In the genomic region with DNA sequence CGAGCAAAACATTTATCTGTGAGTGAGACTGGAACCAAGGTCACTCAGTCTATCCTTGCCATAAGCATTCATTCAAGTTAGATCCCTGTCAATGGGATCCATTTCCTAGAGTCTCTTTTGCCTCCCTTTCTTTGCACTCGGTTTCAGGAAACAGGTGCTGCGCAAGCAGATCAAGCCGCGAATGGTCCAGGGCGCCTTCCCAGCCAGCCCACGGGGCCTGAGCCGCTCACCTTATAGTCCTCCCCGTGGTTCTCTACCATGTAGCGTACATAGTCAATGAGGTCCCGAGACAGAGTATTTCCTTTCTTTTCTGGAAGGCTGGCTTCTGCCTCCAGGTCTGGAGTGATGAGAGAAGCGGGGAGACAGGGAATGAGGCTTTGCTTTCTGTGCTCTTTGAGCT, we compare ENCODE assay signal across 24 cellular contexts. TPM values are rescaled to one million over a fixed set of nuclear protein-coding genes. Genes with fewer than 3 reads are reported as not detected.
DNase-seq lines count a peak whose midpoint lies in the region; ATAC-seq, FAIRE-seq and TF ChIP-seq lines count a peak whose summit lies in the region.
"Had no signal": no experiment of that assay in that cellular context is flagged by ENCODE, and none has a peak within 500 bp of the region (broad histone marks: within the 10 kb centered on the region; RNA-seq: fewer than 3 reads in every experiment).

No MANE protein-coding gene starts in this region.

- WGBS in K562 (ENCODE audit: insufficient coverage, low coverage, missing lambda C conversion rate): 97% methylated on average over 12 of the region's 12 CpGs

- no peaks in the 10 kb centered on the region for H3K9me1 ChIP-seq in K562 (ENCODE audit: control insufficient read depth, insufficient read depth, low read length)

- H3K9me3 ChIP-seq in K562 (replicated peaks; ENCODE audit: control insufficient read depth, insufficient read depth, low read depth, low read length): no peaks in the 10 kb centered on the region
- H3K9me3 ChIP-seq in gastrocnemius medialis: no peaks in the 10 kb centered on the region
- H3K9me3 ChIP-seq: BE2C had no signal

- ATAC-seq in activated naive CD4-positive, alpha-beta T cell treated with anti-CD3 and anti-CD28 coated beads, Interleukin-2, amount 50 U/mL, for 72 hours: no peak
- ATAC-seq in K562 (no peak), gastrocnemius medialis (no peak)
- ATAC-seq: Right ventricle myocardium inferior had no signal

- TF ChIP-seq POLR2A in K562 (conservative IDR thresholded peaks at IDR 0.05) (no peak; the same call in 1 of the 2 replicates), gastrocnemius medialis (IDR thresholded peaks at IDR 0.05) (no peak)

- peak overlapping the region; percentile 57 to 79 for H3K27ac Mint-ChIP-seq in activated naive CD4-positive, alpha-beta T cell treated with anti-CD3 and anti-CD28 coated beads, Interleukin-2, amount 50 U/mL, for 72 hours
- H3K27ac Mint-ChIP-seq: CD4-positive, alpha-beta T cell had no signal

- peak overlapping the region; percentile 11 for H3K27ac ChIP-seq in RWPE1
- no peak overlapping the region for H3K27ac ChIP-seq in K562 (ENCODE audit: extremely low read depth, low read depth, low read length)
- peak overlapping the region; percentile 92 to 98 (median 96) for H3K27ac ChIP-seq in gastrocnemius medialis

- peaks cover 47% of the 10 kb centered on the region for H3K79me2 ChIP-seq in K562 (ENCODE audit: control insufficient read depth, insufficient read depth, low read length)

- H3K9ac ChIP-seq in K562 (ENCODE audit: insufficient read depth in 1 of 2, low read depth in 2 of 2, low read length in 2 of 2): peak overlapping the region in 1 of 2 experiments; percentile 6; a peak in 1 of 4 replicates

- in situ Hi-C loops in K562 (cut with MboI): no loop called here
- in situ Hi-C loops in gastrocnemius medialis (cut with MboI; ENCODE audit: low sequenced_read_pairs in 4 of 4): no loop called here

- H3K4me3 ChIP-seq in K562 (no peak overlapping the region), gastrocnemius medialis (no peak overlapping the region)

- POLR2A ChIA-PET in RWPE1 (lab: Yijun Ruan, JAX; ENCODE audit: low non-redundant PET): no interaction called here
- POLR2A ChIA-PET in K562 (lab: Yijun Ruan, JAX): interaction anchor here (0.6 to 2.2 kb wide), 4 partner anchors 9 to 176 kb away, joined by 3 to 12 read pairs (median 4); no protein-coding TSS in a partner anchor

- CTCF ChIA-PET in RWPE1 (lab: Yijun Ruan, JAX): no interaction called here
- CTCF ChIA-PET in K562 (lab: Yijun Ruan, JAX; ENCODE audit: low intra/inter-chr PET ratio): no interaction called here

- TF ChIP-seq CTCF in RWPE1 (conservative IDR thresholded peaks at IDR 0.05; ENCODE audit: low read depth) (no peak), K562 (IDR thresholded peaks at IDR 0.05 in 2 of 3, conservative IDR thresholded peaks at IDR 0.05 in 1 of 3; ENCODE audit: insufficient read depth in 2 of 3, low read depth in 1 of 3, low read length in 3 of 3) (no peak), gastrocnemius medialis (IDR thresholded peaks at IDR 0.05 in 4 of 5, conservative IDR thresholded peaks at IDR 0.05 in 1 of 5) (no peak)

- peaks cover 74% of the 10 kb centered on the region for H3K36me3 ChIP-seq in K562 (ENCODE audit: control insufficient read depth, insufficient read depth, low read length)
- peaks cover 0 to 38% of the 10 kb centered on the region in 2 donors for H3K36me3 ChIP-seq in gastrocnemius medialis

- no peak overlapping the region for H3K4me2 ChIP-seq in K562 (ENCODE audit: insufficient read depth, low read length)

- no peak for TF ChIP-seq RAD21 in K562 (CRISPR knock-in tag; conservative IDR thresholded peaks at IDR 0.05 in 1 of 2, IDR thresholded peaks at IDR 0.05 in 1 of 2)

- H3K4me1 ChIP-seq in K562 (replicated peaks in 1 of 2; ENCODE audit: control insufficient read depth in 2 of 2, insufficient read depth in 2 of 2, low read length in 2 of 2): peaks cover 6 to 13% of the 10 kb centered on the region in 2 experiments; a peak in 4 of 5 replicates
- H3K4me1 ChIP-seq in gastrocnemius medialis: peaks cover 50 to 63% of the 10 kb centered on the region in 2 donors
- H3K4me1 ChIP-seq: BE2C had no signal

- no peaks in the 10 kb centered on the region for H3K9me3 Mint-ChIP-seq in activated naive CD4-positive, alpha-beta T cell treated with anti-CD3 and anti-CD28 coated beads, Interleukin-2, amount 50 U/mL, for 72 hours
- H3K9me3 Mint-ChIP-seq: CD4-positive, alpha-beta T cell; IgD-negative memory B cell had no signal

- BruUV-seq in K562 (replicated peaks; lab: Mats Ljungman, UMichigan): no TSS peak

- no peaks in the 10 kb centered on the region; the same call in 1 of the 2 replicates for H4K20me1 ChIP-seq in K562 (replicated peaks; ENCODE audit: control insufficient read depth, insufficient read depth, low read length)

- no peak for TF ChIP-seq EP300 in K562 (IDR thresholded peaks at IDR 0.05; ENCODE audit: low read length)

- H3K27me3 ChIP-seq in K562 (ENCODE audit: control insufficient read depth in 2 of 2, insufficient read depth in 2 of 2, low read length in 2 of 2) (no peaks in the 10 kb centered on the region), gastrocnemius medialis (no peaks in the 10 kb centered on the region)
- H3K27me3 ChIP-seq: BE2C had no signal

- DNase-seq in activated naive CD4-positive, alpha-beta T cell treated with anti-CD3 and anti-CD28 coated beads, Interleukin-2, amount 50 U/mL, for 72 hours (ENCODE audit: low spot score in 2 of 2): no peak
- no peak for DNase-seq in activated naive CD4-positive, alpha-beta T cell (lab: John Stamatoyannopoulos, UW)
- DNase-seq in RWPE1 (ENCODE audit: low spot score) (no peak), K562 (ENCODE audit: extremely low read depth in 1 of 4, low spot score in 3 of 4) (no peak), gastrocnemius medialis (no peak), kidney tubule cell (ENCODE audit: low spot score) (no peak), pons (ENCODE audit: low spot score) (no peak), head of caudate nucleus (no peak)
- DNase-seq: BE2C; CD4-positive, alpha-beta T cell; DND-41; Karpas-422; MV-4-11; NCI-H1105 treated with DMSO at 0.1 percent for 48 hours; NCI-H2029 treated with DMSO at 0.1 percent for 48 hours; NCI-H345; NCI-H524; NCI-H82; OCI-M1 had no signal

- H3K36me3 Mint-ChIP-seq in activated naive CD4-positive, alpha-beta T cell treated with anti-CD3 and anti-CD28 coated beads, Interleukin-2, amount 50 U/mL, for 72 hours: peaks cover 45 to 74% of the 10 kb centered on the region in 2 donors

- H2AFZ ChIP-seq in K562 (ENCODE audit: low read depth, low read length): no peak overlapping the region

- FAIRE-seq in K562 (lab: Jason Lieb, UNC): no peak
- FAIRE-seq: GM12891, H54, RCC 7860 had no signal

- intact Hi-C loops in K562 (cut with micrococcal nuclease) (no loop called here), gastrocnemius medialis (cut with DNase I; ENCODE audit: low total_unique reads) (loop anchor here (10.0 kb wide), 3 partner anchors 260 to 1160 kb away; a partner anchor contains a TSS), head of caudate nucleus (cut with DNase I) (no loop called here)

RNA-seq across cellular contexts. Expression of a gene that starts 3.4 kb away (rescaled TPM):
- 10 to 100 TPM; 42.1 to 67.7 TPM for total RNA-seq in activated naive CD4-positive, alpha-beta T cell treated with anti-CD3 and anti-CD28 coated beads, Interleukin-2, amount 50 U/mL, for 72 hours
- total RNA-seq in K562 (2011; cell fraction: chromatin; rRNA removed; ENCODE audit: low replicate concordance): 76.0 and 149 TPM in 2 replicates
- total RNA-seq in K562 (2011; cell fraction: nucleolus; rRNA removed): 135 and 143 TPM in 2 replicates
- total RNA-seq in K562 (2011; cell fraction: nucleoplasm; rRNA removed): 111 and 128 TPM in 2 replicates
- total RNA-seq in K562 (2014; rRNA removed): 92.5 and 116 TPM in 2 replicates
- 80.3 and 98.2 TPM in 2 replicates for total RNA-seq in K562 (2014; rRNA removed; fragmentation: Illumina TruSeq; extraction: Trizol)
- 143 and 148 TPM in 2 replicates for total RNA-seq in K562 (2015; rRNA removed; fragmentation: Illumina TruSeq; extraction: Trizol)
- 116 and 120 TPM in 2 replicates for total RNA-seq in K562 (2021)
- polyA plus RNA-seq in K562 (2011; rRNA removed): 121 and 136 TPM in 2 replicates
- 104 and 115 TPM in 2 replicates for polyA plus RNA-seq in K562 (2011; cell fraction: cytosol; rRNA removed)
- polyA plus RNA-seq in K562 (2011; cell fraction: nucleus; rRNA removed): 133 and 168 TPM in 2 replicates
- polyA plus RNA-seq in K562 (2012): 49.6 and 125 TPM in 2 replicates
- polyA plus RNA-seq in K562 (2014; fragmentation: Illumina TruSeq; extraction: Trizol): 161 and 166 TPM in 2 replicates
- polyA plus RNA-seq in K562 (2014; fragmentation: Nextera tagmentation; extraction: Ambion mirVana): 100 to 1,000 TPM; 183 to 342 TPM
- polyA plus RNA-seq in K562 (2014; rRNA removed): 174 and 221 TPM in 2 replicates
- polyA minus RNA-seq in K562 (2011; rRNA and poly(A)+ RNA removed): 60.7 and 71.9 TPM in 2 replicates
- 42.1 and 58.9 TPM in 2 replicates for polyA minus RNA-seq in K562 (2011; cell fraction: cytosol; rRNA and poly(A)+ RNA removed)
- polyA minus RNA-seq in K562 (2011; cell fraction: nucleus; rRNA and poly(A)+ RNA removed): 83.7 and 100 TPM in 2 replicates
- 10 to 100 TPM; 21.6 to 43.5 (median 33.9) TPM for total RNA-seq in gastrocnemius medialis

RNA-seq across cellular contexts. Expression of a gene that starts 3.6 kb away (rescaled TPM):
- total RNA-seq in activated naive CD4-positive, alpha-beta T cell treated with anti-CD3 and anti-CD28 coated beads, Interleukin-2, amount 50 U/mL, for 72 hours: 100 to 1,000 TPM; 120 to 154 TPM
- 8.9 and 23.0 TPM in 2 replicates for total RNA-seq in K562 (2011; cell fraction: chromatin; rRNA removed; ENCODE audit: low replicate concordance)
- total RNA-seq in K562 (2011; cell fraction: nucleolus; rRNA removed): 31.7 and 39.2 TPM in 2 replicates
- total RNA-seq in K562 (2011; cell fraction: nucleoplasm; rRNA removed): 38.3 and 59.1 TPM in 2 replicates
- total RNA-seq in K562 (2014; rRNA removed) (193 and 230 TPM in 2 replicates), K562 (2014; rRNA removed; fragmentation: Illumina TruSeq; extraction: Trizol) (86.1 and 94.7 TPM in 2 replicates), K562 (2015; rRNA removed; fragmentation: Illumina TruSeq; extraction: Trizol) (161 and 163 TPM in 2 replicates), K562 (2021) (150 and 154 TPM in 2 replicates), gastrocnemius medialis (100 to 1,000 TPM; 189 to 274 (median 229) TPM)
- polyA plus RNA-seq in K562 (2011; rRNA removed) (121 and 166 TPM in 2 replicates), K562 (2014; fragmentation: Illumina TruSeq; extraction: Trizol) (144 and 249 TPM in 2 replicates), K562 (2014; fragmentation: Nextera tagmentation; extraction: Ambion mirVana) (100 to 1,000 TPM; 232 to 235 TPM), K562 (2014; rRNA removed) (264 and 272 TPM in 2 replicates)
- polyA plus RNA-seq in K562 (2011; cell fraction: cytosol; rRNA removed): 306 and 470 TPM in 2 replicates
- polyA plus RNA-seq in K562 (2011; cell fraction: nucleus; rRNA removed): 70.5 and 75.2 TPM in 2 replicates
- polyA plus RNA-seq in K562 (2012): 187 and 315 TPM in 2 replicates
- polyA minus RNA-seq in K562 (2011; rRNA and poly(A)+ RNA removed): 38.5 and 45.4 TPM in 2 replicates
- 64.4 and 107 TPM in 2 replicates for polyA minus RNA-seq in K562 (2011; cell fraction: cytosol; rRNA and poly(A)+ RNA removed)
- 21.5 and 40.7 TPM in 2 replicates for polyA minus RNA-seq in K562 (2011; cell fraction: nucleus; rRNA and poly(A)+ RNA removed)

RNA-seq across cellular contexts. Expression of a gene that starts 19.7 kb away (rescaled TPM):
- 10 to 100 TPM in 1 of 2 donors, 1 to 10 TPM in 1; 3.1 to 19.1 TPM for total RNA-seq in activated naive CD4-positive, alpha-beta T cell treated with anti-CD3 and anti-CD28 coated beads, Interleukin-2, amount 50 U/mL, for 72 hours
- total RNA-seq in K562 (2011; cell fraction: chromatin; rRNA removed; ENCODE audit: low replicate concordance): 0.05 and 0.53 TPM in 2 replicates
- total RNA-seq in K562 (2011; cell fraction: nucleolus; rRNA removed): not detected in 2 replicates
- 0.07 and 0.08 TPM in 2 replicates for total RNA-seq in K562 (2011; cell fraction: nucleoplasm; rRNA removed)
- 2.0 TPM in 1 of 2 replicates, not detected in the other for total RNA-seq in K562 (2014; rRNA removed)
- total RNA-seq in K562 (2014; rRNA removed; fragmentation: Illumina TruSeq; extraction: Trizol): 0.40 TPM in 1 of 2 replicates, not detected in the other
- 0.40 and 0.45 TPM in 2 replicates for total RNA-seq in K562 (2015; rRNA removed; fragmentation: Illumina TruSeq; extraction: Trizol)
- 0.38 and 1.2 TPM in 2 replicates for total RNA-seq in K562 (2021)
- polyA plus RNA-seq in K562 (2011; rRNA removed): 0.01 and 0.11 TPM in 2 replicates
- polyA plus RNA-seq in K562 (2011; cell fraction: cytosol; rRNA removed): under 0.01 TPM in 1 of 2 replicates, not detected in the other
- 0.03 and 0.46 TPM in 2 replicates for polyA plus RNA-seq in K562 (2011; cell fraction: nucleus; rRNA removed)
- polyA plus RNA-seq in K562 (2012): 0.03 and 0.34 TPM in 2 replicates
- polyA plus RNA-seq in K562 (2014; fragmentation: Illumina TruSeq; extraction: Trizol): 0.69 TPM in 1 of 2 replicates, not detected in the other
- under 1 TPM; under 0.01 to 0.31 TPM for polyA plus RNA-seq in K562 (2014; fragmentation: Nextera tagmentation; extraction: Ambion mirVana)
- polyA plus RNA-seq in K562 (2014; rRNA removed): not detected in 2 replicates
- 0.35 TPM in 1 of 2 replicates, not detected in the other for polyA minus RNA-seq in K562 (2011; rRNA and poly(A)+ RNA removed)
- polyA minus RNA-seq in K562 (2011; cell fraction: cytosol; rRNA and poly(A)+ RNA removed): not detected in 2 replicates
- polyA minus RNA-seq in K562 (2011; cell fraction: nucleus; rRNA and poly(A)+ RNA removed): not detected in 2 replicates
- total RNA-seq in gastrocnemius medialis: 1 to 10 TPM; 1.4 to 4.7 (median 2.4) TPM

RNA-seq across cellular contexts. Expression of a gene that starts 23.4 kb away (rescaled TPM):
- 10 to 100 TPM; 58.3 to 58.9 TPM for total RNA-seq in activated naive CD4-positive, alpha-beta T cell treated with anti-CD3 and anti-CD28 coated beads, Interleukin-2, amount 50 U/mL, for 72 hours
- total RNA-seq in K562 (2011; cell fraction: chromatin; rRNA removed; ENCODE audit: low replicate concordance): 94.0 and 114 TPM in 2 replicates
- 63.4 and 68.9 TPM in 2 replicates for total RNA-seq in K562 (2011; cell fraction: nucleolus; rRNA removed)
- total RNA-seq in K562 (2011; cell fraction: nucleoplasm; rRNA removed): 87.3 and 103 TPM in 2 replicates
- total RNA-seq in K562 (2014; rRNA removed): 37.4 and 48.6 TPM in 2 replicates
- total RNA-seq in K562 (2014; rRNA removed; fragmentation: Illumina TruSeq; extraction: Trizol): 35.0 and 36.3 TPM in 2 replicates
- 39.8 and 41.8 TPM in 2 replicates for total RNA-seq in K562 (2015; rRNA removed; fragmentation: Illumina TruSeq; extraction: Trizol)
- total RNA-seq in K562 (2021): 46.6 and 47.4 TPM in 2 replicates
- polyA plus RNA-seq in K562 (2011; rRNA removed): 50.4 and 69.7 TPM in 2 replicates
- polyA plus RNA-seq in K562 (2011; cell fraction: cytosol; rRNA removed): 63.7 and 84.2 TPM in 2 replicates
- 51.5 and 52.6 TPM in 2 replicates for polyA plus RNA-seq in K562 (2011; cell fraction: nucleus; rRNA removed)
- 43.4 and 52.5 TPM in 2 replicates for polyA plus RNA-seq in K562 (2012)
- polyA plus RNA-seq in K562 (2014; fragmentation: Illumina TruSeq; extraction: Trizol): 69.6 and 80.2 TPM in 2 replicates
- 10 to 100 TPM; 31.0 to 56.5 TPM for polyA plus RNA-seq in K562 (2014; fragmentation: Nextera tagmentation; extraction: Ambion mirVana)
- polyA plus RNA-seq in K562 (2014; rRNA removed): 45.7 and 48.1 TPM in 2 replicates
- 46.0 and 51.2 TPM in 2 replicates for polyA minus RNA-seq in K562 (2011; rRNA and poly(A)+ RNA removed)
- 33.3 and 34.1 TPM in 2 replicates for polyA minus RNA-seq in K562 (2011; cell fraction: cytosol; rRNA and poly(A)+ RNA removed)
- polyA minus RNA-seq in K562 (2011; cell fraction: nucleus; rRNA and poly(A)+ RNA removed): 28.7 and 41.0 TPM in 2 replicates
- total RNA-seq in gastrocnemius medialis: 100 to 1,000 TPM in 1 of 4 donors, 10 to 100 TPM in 3; 76.3 to 174 (median 84.1) TPM

RNA-seq across cellular contexts. Expression of a gene that starts 31.3 kb away (rescaled TPM):
- total RNA-seq in activated naive CD4-positive, alpha-beta T cell treated with anti-CD3 and anti-CD28 coated beads, Interleukin-2, amount 50 U/mL, for 72 hours: 10 to 100 TPM; 41.8 to 48.6 TPM
- total RNA-seq in K562 (2011; cell fraction: chromatin; rRNA removed; ENCODE audit: low replicate concordance): 8.7 and 27.7 TPM in 2 replicates
- 17.0 and 19.1 TPM in 2 replicates for total RNA-seq in K562 (2011; cell fraction: nucleolus; rRNA removed)
- 18.7 and 31.4 TPM in 2 replicates for total RNA-seq in K562 (2011; cell fraction: nucleoplasm; rRNA removed)
- 111 and 117 TPM in 2 replicates for total RNA-seq in K562 (2014; rRNA removed)
- total RNA-seq in K562 (2014; rRNA removed; fragmentation: Illumina TruSeq; extraction: Trizol): 15.2 and 17.4 TPM in 2 replicates
- total RNA-seq in K562 (2015; rRNA removed; fragmentation: Illumina TruSeq; extraction: Trizol): 39.0 and 39.7 TPM in 2 replicates
- total RNA-seq in K562 (2021): 54.7 and 69.0 TPM in 2 replicates
- polyA plus RNA-seq in K562 (2011; rRNA removed): 33.1 and 41.1 TPM in 2 replicates
- polyA plus RNA-seq in K562 (2011; cell fraction: cytosol; rRNA removed): 47.3 and 113 TPM in 2 replicates
- polyA plus RNA-seq in K562 (2011; cell fraction: nucleus; rRNA removed): 28.1 and 43.0 TPM in 2 replicates
- 55.6 and 65.9 TPM in 2 replicates for polyA plus RNA-seq in K562 (2012)
- 31.4 and 55.9 TPM in 2 replicates for polyA plus RNA-seq in K562 (2014; fragmentation: Illumina TruSeq; extraction: Trizol)
- 1 to 10 TPM; 1.8 to 3.5 TPM for polyA plus RNA-seq in K562 (2014; fragmentation: Nextera tagmentation; extraction: Ambion mirVana)
- 84.2 and 84.6 TPM in 2 replicates for polyA plus RNA-seq in K562 (2014; rRNA removed)
- polyA minus RNA-seq in K562 (2011; rRNA and poly(A)+ RNA removed): 17.0 and 24.2 TPM in 2 replicates
- polyA minus RNA-seq in K562 (2011; cell fraction: cytosol; rRNA and poly(A)+ RNA removed): 25.4 and 28.5 TPM in 2 replicates
- 7.8 and 8.3 TPM in 2 replicates for polyA minus RNA-seq in K562 (2011; cell fraction: nucleus; rRNA and poly(A)+ RNA removed)
- total RNA-seq in gastrocnemius medialis: 100 to 1,000 TPM; 261 to 386 (median 302) TPM
